ENCODE assay signal across 8 cellular contexts in the genomic region with DNA sequence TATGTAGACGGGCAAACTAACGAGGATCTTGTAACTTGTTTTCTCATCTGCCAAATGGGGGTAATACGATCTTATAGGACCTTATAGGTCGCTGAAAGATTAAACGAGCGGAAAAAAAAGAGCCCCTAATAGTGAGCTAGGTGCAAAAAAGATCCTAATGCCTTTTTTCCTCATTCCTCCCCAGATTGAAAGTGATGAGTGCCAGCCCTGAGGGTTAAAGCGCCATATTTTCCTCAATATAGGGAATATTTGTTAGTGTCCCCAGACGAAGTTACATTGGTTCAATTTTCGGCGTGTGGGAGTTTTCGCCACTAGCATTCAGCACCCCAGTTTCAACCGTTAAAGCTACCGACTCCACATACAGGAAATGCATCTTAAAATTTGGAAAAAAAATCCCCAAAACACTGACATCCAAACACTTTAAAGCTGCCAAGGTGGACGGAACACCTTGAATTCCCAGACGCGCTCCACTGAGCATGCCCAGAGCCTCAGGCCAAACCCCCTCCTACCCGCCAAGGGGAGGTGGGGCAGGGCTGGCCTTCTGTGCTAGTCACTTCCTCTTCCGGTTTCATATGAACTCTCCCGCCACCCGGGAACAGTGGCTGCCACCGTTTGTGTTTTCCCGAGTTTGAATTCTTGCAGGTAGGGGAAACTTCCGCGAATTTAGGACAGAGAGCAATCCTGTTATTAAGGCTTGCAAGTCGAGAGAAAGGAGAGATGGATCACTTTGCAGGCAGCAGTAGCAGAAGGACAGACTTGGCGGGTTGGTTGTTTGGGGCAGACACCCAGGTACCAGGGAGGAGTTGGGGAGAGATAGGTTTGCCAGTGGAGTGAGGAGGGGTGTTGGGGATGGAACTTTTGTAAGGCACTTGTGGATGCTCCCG. TPM values are rescaled to one million over a fixed set of nuclear protein-coding genes. Genes with fewer than 3 reads are reported as not detected.
DNase-seq lines count a peak whose midpoint lies in the region; ATAC-seq and TF ChIP-seq lines count a peak whose summit lies in the region.

A gene with protein sequence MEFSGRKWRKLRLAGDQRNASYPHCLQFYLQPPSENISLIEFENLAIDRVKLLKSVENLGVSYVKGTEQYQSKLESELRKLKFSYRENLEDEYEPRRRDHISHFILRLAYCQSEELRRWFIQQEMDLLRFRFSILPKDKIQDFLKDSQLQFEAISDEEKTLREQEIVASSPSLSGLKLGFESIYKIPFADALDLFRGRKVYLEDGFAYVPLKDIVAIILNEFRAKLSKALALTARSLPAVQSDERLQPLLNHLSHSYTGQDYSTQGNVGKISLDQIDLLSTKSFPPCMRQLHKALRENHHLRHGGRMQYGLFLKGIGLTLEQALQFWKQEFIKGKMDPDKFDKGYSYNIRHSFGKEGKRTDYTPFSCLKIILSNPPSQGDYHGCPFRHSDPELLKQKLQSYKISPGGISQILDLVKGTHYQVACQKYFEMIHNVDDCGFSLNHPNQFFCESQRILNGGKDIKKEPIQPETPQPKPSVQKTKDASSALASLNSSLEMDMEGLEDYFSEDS (plus strand): TSS at position 571 of the 884 bp plus-strand sequence. CDS start 816 bp downstream, outside the sequence.

- peaks cover 28% of the 10 kb centered on the region for H3K36me3 Mint-ChIP-seq in type B pancreatic cell

- H3K27me3 Mint-ChIP-seq in type B pancreatic cell: no peaks in the 10 kb centered on the region

- TF ChIP-seq CTCF in GM13976 (IDR thresholded peaks at IDR 0.05; ENCODE audit: borderline replicate concordance, control extremely low read depth, extremely low read depth, insufficient read depth, missing control alignments): no peak
- no peak for TF ChIP-seq CTCF in type B pancreatic cell (conservative IDR thresholded peaks at IDR 0.05)

- no peaks in the 10 kb centered on the region for H3K9me3 Mint-ChIP-seq in type B pancreatic cell

- DNase-seq in GM13976 (ENCODE audit: low spot score): peak; percentile 81
- peak; percentile 69 for DNase-seq in NCI-H1436 treated with DMSO at 0.1 percent for 48 hours (lab: John Stamatoyannopoulos, UW)
- peak; percentile 77 for DNase-seq in amniotic epithelial cell (ENCODE audit: low read depth)
- peak; percentile 88 for DNase-seq in left cardiac atrium
- peak; percentile 76 to 98 (median 86) for DNase-seq in posterior cingulate gyrus
- peak; percentile 83 for DNase-seq in type B pancreatic cell (ENCODE audit: extremely low spot score, unreplicated experiment)

- in situ Hi-C loops in GM13976 (cut with MboI; ENCODE audit: low sequenced_read_pairs, unreplicated experiment): loop anchor here (5.0 to 25.0 kb wide), 4 partner anchors 130 to 680 kb away; partner anchors contain the start of genes DST and KIAA1586

- H3K27ac Mint-ChIP-seq in type B pancreatic cell: peak within 1 kb of the TSS; percentile 91

- intact Hi-C loops in T-helper 1 cell treated with Interleukin-12 subunit alpha and Interleukin-12 subunit beta and Interleukin-4 antibody, amounts not matched to agents 30 ng/mL and 1 ng/mL, for 36 hours (cut with micrococcal nuclease): loop anchor here (1.0 to 5.0 kb wide), 5 partner anchors 228 to 959 kb away; no protein-coding TSS in a partner anchor
- intact Hi-C loops in left cardiac atrium (cut with DNase I) (loop anchor here in 1 of 2 donors (2.0 to 5.0 kb wide), 2 partner anchors 145 to 413 kb away; partner anchors contain the start of gene BAG2), posterior cingulate gyrus (cut with DNase I) (loop anchor here (2.0 to 10.0 kb wide), 4 partner anchors 123 to 363 kb away; partner anchors contain the start of genes BEND6, KIAA1586 and ZNF451)

- ATAC-seq in HG02840 (IDR thresholded peaks at IDR 0.05; ENCODE audit: low FRiP score, unreplicated experiment) (peak; percentile 88), left cardiac atrium (peak; percentile 97 to 98)

- H3K4me1 Mint-ChIP-seq in type B pancreatic cell (ENCODE audit: unreplicated experiment): peaks cover 20% of the 10 kb centered on the region

- H3K4me3 Mint-ChIP-seq in type B pancreatic cell: peak within 1 kb of the TSS; percentile 98

RNA-seq across cellular contexts. Expression of the gene that starts here (rescaled TPM):
- total RNA-seq in T-helper 1 cell treated with Interleukin-12 subunit alpha and Interleukin-12 subunit beta and Interleukin-4 antibody, amounts not matched to agents 30 ng/mL and 1 ng/mL, for 36 hours: 34.9 and 36.3 TPM in 2 replicates
- total RNA-seq in left cardiac atrium (1 to 10 TPM; 4.2 to 4.4 TPM), type B pancreatic cell (ENCODE audit: low replicate concordance) (16.2 and 26.6 TPM in 2 replicates)

Comparison
In these comparisons a context has a peak if more than half of its experiments do, and no peak if none do; other contexts are left out.
1. Peak in every context shown above with its lines: DNase-seq and ATAC-seq.